8 cellular contexts compared by ENCODE assay signal in the genomic region with DNA sequence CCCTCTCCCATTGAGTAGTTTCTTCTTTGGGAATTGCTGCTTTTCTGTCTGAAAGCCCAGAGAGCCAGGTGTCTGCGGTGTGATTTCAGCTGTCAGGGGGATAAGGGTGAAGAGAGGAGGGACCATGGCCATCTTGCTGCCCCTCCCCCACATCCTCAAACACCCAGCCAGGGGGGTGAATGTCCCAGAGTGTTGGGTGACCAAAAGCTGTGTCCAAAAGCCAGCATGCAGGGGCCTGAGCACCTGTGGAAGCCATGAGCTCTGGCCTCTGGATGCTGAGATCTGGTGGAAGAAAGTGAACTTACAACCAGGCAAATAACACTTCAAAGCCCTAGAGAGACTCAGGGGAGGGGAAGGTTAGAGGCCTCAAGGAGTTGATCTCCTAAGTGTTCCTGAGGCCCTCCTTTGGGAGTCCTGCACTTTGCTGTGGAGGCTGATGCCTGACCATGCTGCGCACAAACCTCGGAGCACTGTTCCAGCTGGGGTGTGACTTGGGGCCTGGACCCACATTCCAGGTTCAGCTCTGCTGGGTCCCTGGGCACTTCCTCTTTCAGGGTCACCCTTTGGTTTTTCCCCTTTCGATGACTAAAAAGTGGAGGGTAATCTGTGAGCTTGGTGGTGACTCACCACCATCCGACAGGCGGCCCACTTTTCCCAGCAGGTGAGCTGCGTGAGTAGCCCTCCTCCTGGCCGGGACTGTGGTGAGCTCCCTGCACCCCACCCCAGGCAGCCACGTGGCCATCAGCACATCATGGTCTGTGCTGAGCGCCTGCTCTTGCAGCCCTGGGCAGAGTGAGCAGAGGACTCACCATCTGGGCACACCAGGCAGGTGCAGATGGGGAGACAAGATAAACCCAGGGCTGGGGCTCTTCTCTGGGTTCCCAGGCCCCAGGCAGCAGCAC.
A peak's percentile ranks its signal among the peaks of the same experiment; 100 is the strongest.
DNase-seq lines count a peak whose midpoint lies in the region; ATAC-seq, FAIRE-seq and TF ChIP-seq lines count a peak whose summit lies in the region.

No MANE protein-coding gene starts in this region.

- FAIRE-seq in GM18507 (lab: Jason Lieb, UNC): no peak

- H3K36me3 Mint-ChIP-seq in nephron (ENCODE audit: low read depth): peaks cover 22% of the 10 kb centered on the region

- ATAC-seq in HG02798 (IDR thresholded peaks at IDR 0.05; ENCODE audit: poor library complexity, unreplicated experiment): peak; percentile 56
- ATAC-seq in GM18498 (IDR thresholded peaks at IDR 0.05; ENCODE audit: unreplicated experiment): no peak

- no peak for TF ChIP-seq CTCF in nephron (IDR thresholded peaks at IDR 0.05; ENCODE audit: unreplicated experiment in 3 of 3)

- DNase-seq in GM18507 (ENCODE audit: extremely low spot score, insufficient read length, low read depth) (peak; percentile 15), SW480 (ENCODE audit: low spot score) (peak; percentile 92), NCI-H1092 (lab: John Stamatoyannopoulos, UW) (no peak), DMS153 treated with DMSO at 0.1 percent for 48 hours (lab: John Stamatoyannopoulos, UW; ENCODE audit: unreplicated experiment) (no peak)
- no peak for DNase-seq in stimulated activated CD4-positive, alpha-beta T cell treated with anti-CD3 and anti-CD28 coated beads, Interleukin-2, amount 100 ng/mL, for 48 hours

- H3K9me3 Mint-ChIP-seq in nephron: peaks cover 6% of the 10 kb centered on the region

- H3K27me3 Mint-ChIP-seq in nephron (ENCODE audit: low read depth): peaks cover 4% of the 10 kb centered on the region

- H3K27ac Mint-ChIP-seq in nephron: peak overlapping the region in 2 of 3 experiments; percentile 63 to 80

- no peak overlapping the region for H3K4me3 Mint-ChIP-seq in nephron

- peaks cover 58% of the 10 kb centered on the region for H3K4me1 Mint-ChIP-seq in nephron

Comparison
In these comparisons a context has a peak if more than half of its experiments do, and no peak if none do; other contexts are left out.
1. DNase-seq: peak in GM18507 (single experiment) and SW480 (single experiment); none in NCI-H1092 (single experiment), DMS153 treated with DMSO at 0.1 percent for 48 hours (single experiment) and stimulated activated CD4-positive, alpha-beta T cell treated with anti-CD3 and anti-CD28 coated beads, Interleukin-2, amount 100 ng/mL, for 48 hours (0 of 2).